In genomic region chr3:151327571-151328198, GRCh38 we compare ENCODE assay signal across 9 cellular contexts. TPM values are rescaled to one million over a fixed set of nuclear protein-coding genes. Genes with fewer than 3 reads are reported as not detected.
A peak's percentile ranks its signal among the peaks of the same experiment; 100 is the strongest.
DNase-seq lines count a peak whose midpoint lies in the region; ATAC-seq, FAIRE-seq and TF ChIP-seq lines count a peak whose summit lies in the region.
"Had no signal": no experiment of that assay in that cellular context is flagged by ENCODE, and none has a peak within 500 bp of the region (broad histone marks: within the 10 kb centered on the region; RNA-seq: fewer than 3 reads in every experiment).

No MANE protein-coding gene starts in this region.

- H2AFZ ChIP-seq in GM23248: peak overlapping the region; percentile 79

- H3K9ac ChIP-seq in GM23248: peak overlapping the region; percentile 30; the same call in 1 of the 2 replicates

- H4K20me1 ChIP-seq in GM23248 (ENCODE audit: insufficient read depth): no peaks in the 10 kb centered on the region

- H3K9me3 ChIP-seq in A549 (no peaks in the 10 kb centered on the region), GM23248 (ENCODE audit: low read depth) (no peaks in the 10 kb centered on the region), thoracic aorta (no peaks in the 10 kb centered on the region)

- peaks cover 19% of the 10 kb centered on the region for H3F3A ChIP-seq in GM23248 (ENCODE audit: insufficient read depth)

- H3K79me2 ChIP-seq in GM23248 (ENCODE audit: insufficient read depth): no peaks in the 10 kb centered on the region

- no peaks in the 10 kb centered on the region for H3K9me2 ChIP-seq in GM23248 (ENCODE audit: insufficient read depth)

- TF ChIP-seq POLR2A in A549 (IDR thresholded peaks at IDR 0.05; ENCODE audit: low read length): no peak

- DNase-seq in A549 (ENCODE audit: low read depth in 1 of 2, low spot score in 1 of 2): peak; percentile 18
- DNase-seq in GM23248: peak; percentile 64
- DNase-seq in SK-MEL-5 (ENCODE audit: low read depth, low spot score): peak; percentile 53
- no peak for DNase-seq in frontal cortex (ENCODE audit: low spot score in 2 of 2)
- no peak for DNase-seq in thoracic aorta (ENCODE audit: low spot score)
- DNase-seq in OCI-M2 (lab: John Stamatoyannopoulos, UW; ENCODE audit: unreplicated experiment): no peak
- DNase-seq in activated naive CD4-positive, alpha-beta T cell treated with anti-CD3 and anti-CD28 coated beads, Interleukin-2, amount 50 U/mL, for 16 hours: no peak
- DNase-seq: activated naive CD8-positive, alpha-beta T cell treated with anti-CD3 and anti-CD28 coated beads, Interleukin-2, amount 10 ng/mL, durations not matched to agents 7 days and 5 days had no signal

- H3K27me3 ChIP-seq in GM23248 (replicated peaks; ENCODE audit: insufficient read depth): no peaks in the 10 kb centered on the region
- H3K27me3 ChIP-seq in thoracic aorta (replicated peaks; ENCODE audit: insufficient read depth): no peaks in the 10 kb centered on the region

- H3K27ac ChIP-seq in A549 (no peak overlapping the region; a peak in 2 of 6 replicates), GM23248 (peak overlapping the region; percentile 41), thoracic aorta (no peak overlapping the region)

- H3K4me1 ChIP-seq in A549: peaks cover 13% of the 10 kb centered on the region; the same call in 2 of the 3 replicates
- H3K4me1 ChIP-seq in GM23248 (ENCODE audit: insufficient read depth): peaks cover 16% of the 10 kb centered on the region
- H3K4me1 ChIP-seq in thoracic aorta (ENCODE audit: control insufficient read depth in 1 of 2, low read depth in 2 of 2): no peaks in the 10 kb centered on the region

- CTCF ChIA-PET in A549 (lab: Yijun Ruan, JAX): interaction anchor here (0.6 to 5.4 kb wide), 21 partner anchors 11 to 797 kb away, joined by 3 to 47 read pairs (median 4); partner anchors contain the start of gene GPR87

- in situ Hi-C loops in GM23248 (cut with MboI): no loop called here
- in situ Hi-C loops in SK-MEL-5 (cut with HindIII; ENCODE audit: low pct_unique_long_range_greater_than_20kb, low sequenced_read_pairs): no loop called here

- TF ChIP-seq CTCF in A549 (IDR thresholded peaks at IDR 0.05) (peak; percentile 72), thoracic aorta (IDR thresholded peaks at IDR 0.05) (peak; percentile 38)

- peak overlapping the region; percentile 70 for H3K4me2 ChIP-seq in A549
- H3K4me2 ChIP-seq in GM23248 (ENCODE audit: unreplicated experiment): peak overlapping the region; percentile 63

- TF ChIP-seq RAD21 in A549 (conservative IDR thresholded peaks at IDR 0.05 in 1 of 2, IDR thresholded peaks at IDR 0.05 in 1 of 2): peak; percentile 42 to 45; a peak in 3 of 5 replicates

- H3K36me3 ChIP-seq in GM23248 (ENCODE audit: low read depth): no peaks in the 10 kb centered on the region
- H3K36me3 ChIP-seq in thoracic aorta: no peaks in the 10 kb centered on the region

- H3K4me3 ChIP-seq in A549: no peak overlapping the region
- H3K4me3 ChIP-seq in GM23248: 0 out of 2 replicates have a peak overlapping the region, but pooled peaks have one; percentile 60
- H3K4me3 ChIP-seq in thoracic aorta: peak overlapping the region; percentile 46

- no peak for TF ChIP-seq EP300 in A549 (IDR thresholded peaks at IDR 0.05)

- 4% methylated on average over 3 of the region's 3 CpGs for WGBS in A549 (ENCODE audit: missing lambda C conversion rate)
- WGBS in GM23248 (ENCODE audit: low coverage in 1 of 2, low lambda C conversion rate in 2 of 2, missing lambda C conversion rate in 2 of 2), 2 experiments: 1 to 2% methylated on average over 3 of the region's 3 CpGs

- no peak for FAIRE-seq in A549 (lab: Jason Lieb, UNC)
- FAIRE-seq in frontal cortex (lab: Jason Lieb, UNC): peak; percentile 88

- ATAC-seq in A549: peak; percentile 63 to 75; a peak in 3 of 6 replicates
- no peak for ATAC-seq in thoracic aorta (ENCODE audit: insufficient number of reproducible peaks, low FRiP score, low read depth)
- no peak for ATAC-seq in HG03139 (IDR thresholded peaks at IDR 0.05; ENCODE audit: unreplicated experiment)

- POLR2A ChIA-PET in A549 (lab: Yijun Ruan, JAX): interaction anchor here (0.8 to 1.5 kb wide), 2 partner anchors 11 to 23 kb away, joined by 3 to 11 read pairs; partner anchors contain the start of gene GPR87

TF ChIP-seq in A549, 52 proteins besides CTCF, POLR2A, EP300 and RAD21:
- TF ChIP-seq SMC3 (IDR thresholded peaks at IDR 0.05) (peak; percentile 50), ZSCAN20 (CRISPR knock-in tag; IDR thresholded peaks at IDR 0.05) (no peak)

RNA-seq across cellular contexts. Expression of gene P2RY13, which starts 1.7 kb away (rescaled TPM):
- polyA plus RNA-seq in A549 (2011; rRNA removed) (not detected in 2 replicates), A549 (2017; fragmentation: RNase III; extraction: RNeasy Plus Mini Kit Qiagen cat#74134 plus additional on column Dnase treatment) (not detected in 3 replicates), GM23248 (2016; fragmentation: Nextera tagmentation; extraction: Ambion mirVana) (not detected in 2 replicates)
- not detected in 2 replicates for polyA plus RNA-seq in A549 (2012; cell fraction: cytosol; rRNA removed)
- not detected in 2 replicates for polyA plus RNA-seq in A549 (2012; cell fraction: nucleus; rRNA removed)
- not detected in 2 replicates for polyA minus RNA-seq in A549 (2011; rRNA and poly(A)+ RNA removed)
- not detected in 2 replicates for total RNA-seq in GM23248 (2014; rRNA removed; shearing (Covaris generic))
- not detected in 2 replicates for total RNA-seq in SK-MEL-5 (2014; rRNA removed; shearing (Covaris generic))
- not detected in 2 replicates for polyA plus RNA-seq in SK-MEL-5 (2015; cell fraction: cytosol; rRNA removed)
- not detected in 2 replicates for polyA plus RNA-seq in SK-MEL-5 (2015; cell fraction: nucleus; rRNA removed)
- total RNA-seq in frontal cortex (1.6 TPM), thoracic aorta (1 to 10 TPM; 1.4 to 3.0 TPM)
- total RNA-seq: activated naive CD8-positive, alpha-beta T cell treated with anti-CD3 and anti-CD28 coated beads, Interleukin-2, amount 10 ng/mL, durations not matched to agents 7 days and 5 days had no signal

RNA-seq across cellular contexts. Expression of gene GPR87, which starts 11.1 kb away (rescaled TPM):
- polyA plus RNA-seq in A549 (2011; rRNA removed) (0.52 and 0.56 TPM in 2 replicates), A549 (2017; fragmentation: RNase III; extraction: RNeasy Plus Mini Kit Qiagen cat#74134 plus additional on column Dnase treatment) (0.41 to 0.66 TPM (median 0.41 TPM) in 3 replicates), GM23248 (2016; fragmentation: Nextera tagmentation; extraction: Ambion mirVana) (not detected in 2 replicates)
- 0.11 and 0.12 TPM in 2 replicates for polyA plus RNA-seq in A549 (2012; cell fraction: cytosol; rRNA removed)
- 0.11 and 0.16 TPM in 2 replicates for polyA plus RNA-seq in A549 (2012; cell fraction: nucleus; rRNA removed)
- 0.17 TPM in 1 of 2 replicates, not detected in the other for polyA minus RNA-seq in A549 (2011; rRNA and poly(A)+ RNA removed)
- 0.22 TPM in 1 of 2 replicates, not detected in the other for total RNA-seq in GM23248 (2014; rRNA removed; shearing (Covaris generic))
- total RNA-seq in SK-MEL-5 (2014; rRNA removed; shearing (Covaris generic)): not detected in 2 replicates
- not detected in 2 replicates for polyA plus RNA-seq in SK-MEL-5 (2015; cell fraction: cytosol; rRNA removed)
- polyA plus RNA-seq in SK-MEL-5 (2015; cell fraction: nucleus; rRNA removed): not detected in 2 replicates
- total RNA-seq in frontal cortex (not detected), thoracic aorta (not detected)
- total RNA-seq: activated naive CD8-positive, alpha-beta T cell treated with anti-CD3 and anti-CD28 coated beads, Interleukin-2, amount 10 ng/mL, durations not matched to agents 7 days and 5 days had no signal

RNA-seq across cellular contexts. Expression of gene P2RY14, which starts 49.3 kb away (rescaled TPM):
- polyA plus RNA-seq in A549 (2011; rRNA removed): not detected in 2 replicates
- not detected in 2 replicates for polyA plus RNA-seq in A549 (2012; cell fraction: cytosol; rRNA removed)
- polyA plus RNA-seq in A549 (2012; cell fraction: nucleus; rRNA removed): not detected in 2 replicates
- polyA plus RNA-seq in A549 (2017; fragmentation: RNase III; extraction: RNeasy Plus Mini Kit Qiagen cat#74134 plus additional on column Dnase treatment): not detected in 3 replicates
- not detected in 2 replicates for polyA minus RNA-seq in A549 (2011; rRNA and poly(A)+ RNA removed)
- total RNA-seq in GM23248 (2014; rRNA removed; shearing (Covaris generic)): not detected in 2 replicates
- not detected in 2 replicates for polyA plus RNA-seq in GM23248 (2016; fragmentation: Nextera tagmentation; extraction: Ambion mirVana)
- not detected in 2 replicates for total RNA-seq in SK-MEL-5 (2014; rRNA removed; shearing (Covaris generic))
- polyA plus RNA-seq in SK-MEL-5 (2015; cell fraction: cytosol; rRNA removed): not detected in 2 replicates
- polyA plus RNA-seq in SK-MEL-5 (2015; cell fraction: nucleus; rRNA removed): not detected in 2 replicates
- total RNA-seq in frontal cortex: 1.2 TPM
- total RNA-seq in thoracic aorta: 1 to 10 TPM; 2.5 to 4.3 TPM

RNA-seq across cellular contexts. Expression of gene P2RY12, which starts 56.9 kb away (rescaled TPM):
- polyA plus RNA-seq in A549 (2011; rRNA removed) (not detected in 2 replicates), A549 (2017; fragmentation: RNase III; extraction: RNeasy Plus Mini Kit Qiagen cat#74134 plus additional on column Dnase treatment) (not detected in 3 replicates), GM23248 (2016; fragmentation: Nextera tagmentation; extraction: Ambion mirVana) (not detected in 2 replicates)
- not detected in 2 replicates for polyA plus RNA-seq in A549 (2012; cell fraction: cytosol; rRNA removed)
- not detected in 2 replicates for polyA plus RNA-seq in A549 (2012; cell fraction: nucleus; rRNA removed)
- polyA minus RNA-seq in A549 (2011; rRNA and poly(A)+ RNA removed): not detected in 2 replicates
- not detected in 2 replicates for total RNA-seq in GM23248 (2014; rRNA removed; shearing (Covaris generic))
- not detected in 2 replicates for total RNA-seq in SK-MEL-5 (2014; rRNA removed; shearing (Covaris generic))
- not detected in 2 replicates for polyA plus RNA-seq in SK-MEL-5 (2015; cell fraction: cytosol; rRNA removed)
- not detected in 2 replicates for polyA plus RNA-seq in SK-MEL-5 (2015; cell fraction: nucleus; rRNA removed)
- total RNA-seq in frontal cortex (17.5 TPM), thoracic aorta (10 to 100 TPM in 1 of 2 donors, 1 to 10 TPM in 1; 2.2 to 10.7 TPM)
- total RNA-seq: activated naive CD8-positive, alpha-beta T cell treated with anti-CD3 and anti-CD28 coated beads, Interleukin-2, amount 10 ng/mL, durations not matched to agents 7 days and 5 days had no signal

Comparison
In these comparisons a context has a peak if more than half of its experiments do, and no peak if none do; other contexts are left out.
1. ATAC-seq: peak in A549 (2 of 2); none in thoracic aorta (single experiment) and HG03139 (single experiment).
2. DNase-seq: peak in A549 (2 of 2), GM23248 (single experiment) and SK-MEL-5 (single experiment); none in frontal cortex (0 of 2), thoracic aorta (single experiment), OCI-M2 (single experiment) and activated naive CD4-positive, alpha-beta T cell treated with anti-CD3 and anti-CD28 coated beads, Interleukin-2, amount 50 U/mL, for 16 hours (single experiment).